ENCODE assay signal across 1 cellular context in the genomic region with DNA sequence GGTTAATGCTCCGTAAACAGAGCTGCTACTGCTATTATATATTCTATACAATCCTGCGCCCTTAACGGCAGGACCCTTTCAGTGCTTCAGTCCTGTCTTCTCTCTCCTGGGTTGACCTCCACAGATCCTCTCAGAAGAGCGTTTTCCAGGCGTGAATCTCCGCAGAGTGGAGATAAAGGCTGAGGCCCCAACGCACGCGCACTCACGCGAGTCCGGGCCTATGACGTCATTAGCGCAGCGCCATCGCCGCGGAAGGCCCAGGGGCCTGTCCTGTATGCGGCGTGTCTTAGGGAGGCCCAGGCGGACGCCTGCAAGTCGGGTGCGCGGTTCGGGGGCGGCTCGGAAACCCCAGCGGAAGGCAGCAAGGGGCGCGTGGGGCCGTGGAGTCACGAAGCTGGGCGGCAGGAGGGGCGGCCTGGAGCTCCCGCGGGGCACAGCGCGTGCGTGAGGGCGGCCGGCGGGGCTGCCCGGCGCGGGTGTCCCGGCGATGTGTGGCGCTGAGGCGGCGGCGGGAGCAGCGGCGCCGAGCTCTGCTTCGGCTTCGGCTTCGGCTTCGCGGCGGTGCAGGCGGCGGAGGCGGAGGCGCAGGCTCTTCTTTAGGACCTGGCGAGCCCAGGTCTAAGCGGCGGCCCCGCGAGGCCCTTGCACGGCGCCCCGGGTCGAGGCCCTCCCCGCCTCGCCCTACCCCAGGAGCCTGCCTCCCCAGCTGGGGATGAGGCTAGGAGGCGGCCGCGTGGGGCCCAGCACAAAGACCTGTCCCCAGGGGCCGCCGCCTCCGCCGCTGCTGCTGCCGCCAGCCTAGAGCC.
A peak's percentile ranks its signal among the peaks of the same experiment; 100 is the strongest.
TF ChIP-seq lines count a peak whose summit lies in the region.

A gene with protein sequence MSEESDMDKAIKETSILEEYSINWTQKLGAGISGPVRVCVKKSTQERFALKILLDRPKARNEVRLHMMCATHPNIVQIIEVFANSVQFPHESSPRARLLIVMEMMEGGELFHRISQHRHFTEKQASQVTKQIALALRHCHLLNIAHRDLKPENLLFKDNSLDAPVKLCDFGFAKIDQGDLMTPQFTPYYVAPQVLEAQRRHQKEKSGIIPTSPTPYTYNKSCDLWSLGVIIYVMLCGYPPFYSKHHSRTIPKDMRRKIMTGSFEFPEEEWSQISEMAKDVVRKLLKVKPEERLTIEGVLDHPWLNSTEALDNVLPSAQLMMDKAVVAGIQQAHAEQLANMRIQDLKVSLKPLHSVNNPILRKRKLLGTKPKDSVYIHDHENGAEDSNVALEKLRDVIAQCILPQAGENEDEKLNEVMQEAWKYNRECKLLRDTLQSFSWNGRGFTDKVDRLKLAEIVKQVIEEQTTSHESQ (plus strand): TSS at position 479 of the 806 bp plus-strand sequence. CDS start 506 bp downstream, outside the sequence.

TF ChIP-seq in HEK293, 187 proteins besides CTCF, POLR2A, EP300 and RAD21 (continued from another document and continues in another):
- TF ChIP-seq ZNF341 (tag by site-specific recombination; IDR thresholded peaks at IDR 0.05; ENCODE audit: low read depth), result no peak
- peak; percentile 50; the same call in 1 of the 2 replicates for TF ChIP-seq EGR2 (tag by site-specific recombination; IDR thresholded peaks at IDR 0.05; ENCODE audit: low read depth)
- 0 out of 2 replicates have a peak, but pooled peaks have one; percentile 12 for TF ChIP-seq TRIM28 (IDR thresholded peaks at IDR 0.05; ENCODE audit: borderline replicate concordance, low read length)
- peak; percentile 43; the same call in 1 of the 2 replicates for TF ChIP-seq ZSCAN23 (tag by site-specific recombination; IDR thresholded peaks at IDR 0.05)
- TF ChIP-seq, protein P1, sequence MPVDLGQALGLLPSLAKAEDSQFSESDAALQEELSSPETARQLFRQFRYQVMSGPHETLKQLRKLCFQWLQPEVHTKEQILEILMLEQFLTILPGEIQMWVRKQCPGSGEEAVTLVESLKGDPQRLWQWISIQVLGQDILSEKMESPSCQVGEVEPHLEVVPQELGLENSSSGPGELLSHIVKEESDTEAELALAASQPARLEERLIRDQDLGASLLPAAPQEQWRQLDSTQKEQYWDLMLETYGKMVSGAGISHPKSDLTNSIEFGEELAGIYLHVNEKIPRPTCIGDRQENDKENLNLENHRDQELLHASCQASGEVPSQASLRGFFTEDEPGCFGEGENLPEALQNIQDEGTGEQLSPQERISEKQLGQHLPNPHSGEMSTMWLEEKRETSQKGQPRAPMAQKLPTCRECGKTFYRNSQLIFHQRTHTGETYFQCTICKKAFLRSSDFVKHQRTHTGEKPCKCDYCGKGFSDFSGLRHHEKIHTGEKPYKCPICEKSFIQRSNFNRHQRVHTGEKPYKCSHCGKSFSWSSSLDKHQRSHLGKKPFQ (tag by site-specific recombination; IDR thresholded peaks at IDR 0.05), result no peak; the same call in 1 of the 2 replicates
- TF ChIP-seq, protein P2, sequence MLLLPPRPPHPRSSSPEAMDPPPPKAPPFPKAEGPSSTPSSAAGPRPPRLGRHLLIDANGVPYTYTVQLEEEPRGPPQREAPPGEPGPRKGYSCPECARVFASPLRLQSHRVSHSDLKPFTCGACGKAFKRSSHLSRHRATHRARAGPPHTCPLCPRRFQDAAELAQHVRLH (tag by site-specific recombination; IDR thresholded peaks at IDR 0.05), result peak; percentile 77
- TF ChIP-seq ZBTB21 (tag by site-specific recombination; IDR thresholded peaks at IDR 0.05), result peak; percentile 92
- peak; percentile 25; the same call in 1 of the 2 replicates for TF ChIP-seq OVOL3 (tag by site-specific recombination; IDR thresholded peaks at IDR 0.05)
- TF ChIP-seq, protein P3, sequence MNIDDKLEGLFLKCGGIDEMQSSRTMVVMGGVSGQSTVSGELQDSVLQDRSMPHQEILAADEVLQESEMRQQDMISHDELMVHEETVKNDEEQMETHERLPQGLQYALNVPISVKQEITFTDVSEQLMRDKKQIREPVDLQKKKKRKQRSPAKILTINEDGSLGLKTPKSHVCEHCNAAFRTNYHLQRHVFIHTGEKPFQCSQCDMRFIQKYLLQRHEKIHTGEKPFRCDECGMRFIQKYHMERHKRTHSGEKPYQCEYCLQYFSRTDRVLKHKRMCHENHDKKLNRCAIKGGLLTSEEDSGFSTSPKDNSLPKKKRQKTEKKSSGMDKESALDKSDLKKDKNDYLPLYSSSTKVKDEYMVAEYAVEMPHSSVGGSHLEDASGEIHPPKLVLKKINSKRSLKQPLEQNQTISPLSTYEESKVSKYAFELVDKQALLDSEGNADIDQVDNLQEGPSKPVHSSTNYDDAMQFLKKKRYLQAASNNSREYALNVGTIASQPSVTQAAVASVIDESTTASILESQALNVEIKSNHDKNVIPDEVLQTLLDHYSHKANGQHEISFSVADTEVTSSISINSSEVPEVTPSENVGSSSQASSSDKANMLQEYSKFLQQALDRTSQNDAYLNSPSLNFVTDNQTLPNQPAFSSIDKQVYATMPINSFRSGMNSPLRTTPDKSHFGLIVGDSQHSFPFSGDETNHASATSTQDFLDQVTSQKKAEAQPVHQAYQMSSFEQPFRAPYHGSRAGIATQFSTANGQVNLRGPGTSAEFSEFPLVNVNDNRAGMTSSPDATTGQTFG (tag by site-specific recombination; IDR thresholded peaks at IDR 0.05; ENCODE audit: borderline replicate concordance), result no peak
- peak; percentile 68 for TF ChIP-seq ZNF366 (tag by site-specific recombination; conservative IDR thresholded peaks at IDR 0.05)
- peak; percentile 9; the same call in 1 of the 2 replicates for TF ChIP-seq ZNF677 (tag by site-specific recombination; IDR thresholded peaks at IDR 0.05)
- TF ChIP-seq ZNF394 (tag by site-specific recombination; IDR thresholded peaks at IDR 0.05; ENCODE audit: borderline replicate concordance), result peak; percentile 52
- TF ChIP-seq, protein P4, sequence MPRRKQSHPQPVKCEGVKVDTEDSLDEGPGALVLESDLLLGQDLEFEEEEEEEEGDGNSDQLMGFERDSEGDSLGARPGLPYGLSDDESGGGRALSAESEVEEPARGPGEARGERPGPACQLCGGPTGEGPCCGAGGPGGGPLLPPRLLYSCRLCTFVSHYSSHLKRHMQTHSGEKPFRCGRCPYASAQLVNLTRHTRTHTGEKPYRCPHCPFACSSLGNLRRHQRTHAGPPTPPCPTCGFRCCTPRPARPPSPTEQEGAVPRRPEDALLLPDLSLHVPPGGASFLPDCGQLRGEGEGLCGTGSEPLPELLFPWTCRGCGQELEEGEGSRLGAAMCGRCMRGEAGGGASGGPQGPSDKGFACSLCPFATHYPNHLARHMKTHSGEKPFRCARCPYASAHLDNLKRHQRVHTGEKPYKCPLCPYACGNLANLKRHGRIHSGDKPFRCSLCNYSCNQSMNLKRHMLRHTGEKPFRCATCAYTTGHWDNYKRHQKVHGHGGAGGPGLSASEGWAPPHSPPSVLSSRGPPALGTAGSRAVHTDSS (tag by site-specific recombination; IDR thresholded peaks at IDR 0.05), result no peak
- TF ChIP-seq ZNF211 (tag by site-specific recombination; IDR thresholded peaks at IDR 0.05; ENCODE audit: low read depth), result no peak
- TF ChIP-seq ZNF140 (tag by site-specific recombination; IDR thresholded peaks at IDR 0.05), result no peak
- TF ChIP-seq ZFP41 (tag by site-specific recombination; IDR thresholded peaks at IDR 0.05; ENCODE audit: borderline replicate concordance), result no peak
- no peak for TF ChIP-seq SCRT2 (tag by site-specific recombination; IDR thresholded peaks at IDR 0.05)
- TF ChIP-seq ZNF121 (tag by site-specific recombination; IDR thresholded peaks at IDR 0.05), result no peak
- TF ChIP-seq, protein P5, sequence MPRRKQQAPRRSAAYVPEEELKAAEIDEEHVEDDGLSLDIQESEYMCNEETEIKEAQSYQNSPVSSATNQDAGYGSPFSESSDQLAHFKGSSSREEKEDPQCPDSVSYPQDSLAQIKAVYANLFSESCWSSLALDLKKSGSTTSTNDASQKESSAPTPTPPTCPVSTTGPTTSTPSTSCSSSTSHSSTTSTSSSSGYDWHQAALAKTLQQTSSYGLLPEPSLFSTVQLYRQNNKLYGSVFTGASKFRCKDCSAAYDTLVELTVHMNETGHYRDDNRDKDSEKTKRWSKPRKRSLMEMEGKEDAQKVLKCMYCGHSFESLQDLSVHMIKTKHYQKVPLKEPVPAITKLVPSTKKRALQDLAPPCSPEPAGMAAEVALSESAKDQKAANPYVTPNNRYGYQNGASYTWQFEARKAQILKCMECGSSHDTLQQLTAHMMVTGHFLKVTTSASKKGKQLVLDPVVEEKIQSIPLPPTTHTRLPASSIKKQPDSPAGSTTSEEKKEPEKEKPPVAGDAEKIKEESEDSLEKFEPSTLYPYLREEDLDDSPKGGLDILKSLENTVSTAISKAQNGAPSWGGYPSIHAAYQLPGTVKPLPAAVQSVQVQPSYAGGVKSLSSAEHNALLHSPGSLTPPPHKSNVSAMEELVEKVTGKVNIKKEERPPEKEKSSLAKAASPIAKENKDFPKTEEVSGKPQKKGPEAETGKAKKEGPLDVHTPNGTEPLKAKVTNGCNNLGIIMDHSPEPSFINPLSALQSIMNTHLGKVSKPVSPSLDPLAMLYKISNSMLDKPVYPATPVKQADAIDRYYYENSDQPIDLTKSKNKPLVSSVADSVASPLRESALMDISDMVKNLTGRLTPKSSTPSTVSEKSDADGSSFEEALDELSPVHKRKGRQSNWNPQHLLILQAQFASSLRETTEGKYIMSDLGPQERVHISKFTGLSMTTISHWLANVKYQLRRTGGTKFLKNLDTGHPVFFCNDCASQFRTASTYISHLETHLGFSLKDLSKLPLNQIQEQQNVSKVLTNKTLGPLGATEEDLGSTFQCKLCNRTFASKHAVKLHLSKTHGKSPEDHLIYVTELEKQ (tag by site-specific recombination; IDR thresholded peaks at IDR 0.05; ENCODE audit: borderline replicate concordance), result peak; percentile 68; the same call in 1 of the 2 replicates
- TF ChIP-seq ZNF670 (tag by site-specific recombination; IDR thresholded peaks at IDR 0.05; ENCODE audit: low read depth), result no peak
- TF ChIP-seq ZNF501 (tag by site-specific recombination; IDR thresholded peaks at IDR 0.05), result peak; percentile 79; the same call in 1 of the 2 replicates
- no peak for TF ChIP-seq ZNF600 (tag by site-specific recombination; IDR thresholded peaks at IDR 0.05)
- peak; percentile 81 for TF ChIP-seq GLIS1 (tag by site-specific recombination; IDR thresholded peaks at IDR 0.05)
- TF ChIP-seq KLF1 (tag by site-specific recombination; IDR thresholded peaks at IDR 0.05), result 0 out of 2 replicates have a peak, but pooled peaks have one; percentile 16
- peak; percentile 75; the same call in 1 of the 2 replicates for TF ChIP-seq ZNF391 (tag by site-specific recombination; IDR thresholded peaks at IDR 0.05; ENCODE audit: borderline replicate concordance, low read depth)
- no peak for TF ChIP-seq ZNF544 (tag by site-specific recombination; IDR thresholded peaks at IDR 0.05)
- peak; percentile 30; the same call in 1 of the 2 replicates for TF ChIP-seq KLF9 (tag by site-specific recombination; IDR thresholded peaks at IDR 0.05; ENCODE audit: low read depth)
- TF ChIP-seq ZNF175 (tag by site-specific recombination; IDR thresholded peaks at IDR 0.05), result no peak
- no peak for TF ChIP-seq MZF1 (tag by site-specific recombination; IDR thresholded peaks at IDR 0.05; ENCODE audit: borderline replicate concordance)
- no peak for TF ChIP-seq HOXC10 (CRISPR knock-in tag; IDR thresholded peaks at IDR 0.05)
- TF ChIP-seq, protein P6, sequence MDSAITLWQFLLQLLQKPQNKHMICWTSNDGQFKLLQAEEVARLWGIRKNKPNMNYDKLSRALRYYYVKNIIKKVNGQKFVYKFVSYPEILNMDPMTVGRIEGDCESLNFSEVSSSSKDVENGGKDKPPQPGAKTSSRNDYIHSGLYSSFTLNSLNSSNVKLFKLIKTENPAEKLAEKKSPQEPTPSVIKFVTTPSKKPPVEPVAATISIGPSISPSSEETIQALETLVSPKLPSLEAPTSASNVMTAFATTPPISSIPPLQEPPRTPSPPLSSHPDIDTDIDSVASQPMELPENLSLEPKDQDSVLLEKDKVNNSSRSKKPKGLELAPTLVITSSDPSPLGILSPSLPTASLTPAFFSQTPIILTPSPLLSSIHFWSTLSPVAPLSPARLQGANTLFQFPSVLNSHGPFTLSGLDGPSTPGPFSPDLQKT (IDR thresholded peaks at IDR 0.05; ENCODE audit: borderline replicate concordance, low read depth, low read length), result no peak
- TF ChIP-seq, protein P7, sequence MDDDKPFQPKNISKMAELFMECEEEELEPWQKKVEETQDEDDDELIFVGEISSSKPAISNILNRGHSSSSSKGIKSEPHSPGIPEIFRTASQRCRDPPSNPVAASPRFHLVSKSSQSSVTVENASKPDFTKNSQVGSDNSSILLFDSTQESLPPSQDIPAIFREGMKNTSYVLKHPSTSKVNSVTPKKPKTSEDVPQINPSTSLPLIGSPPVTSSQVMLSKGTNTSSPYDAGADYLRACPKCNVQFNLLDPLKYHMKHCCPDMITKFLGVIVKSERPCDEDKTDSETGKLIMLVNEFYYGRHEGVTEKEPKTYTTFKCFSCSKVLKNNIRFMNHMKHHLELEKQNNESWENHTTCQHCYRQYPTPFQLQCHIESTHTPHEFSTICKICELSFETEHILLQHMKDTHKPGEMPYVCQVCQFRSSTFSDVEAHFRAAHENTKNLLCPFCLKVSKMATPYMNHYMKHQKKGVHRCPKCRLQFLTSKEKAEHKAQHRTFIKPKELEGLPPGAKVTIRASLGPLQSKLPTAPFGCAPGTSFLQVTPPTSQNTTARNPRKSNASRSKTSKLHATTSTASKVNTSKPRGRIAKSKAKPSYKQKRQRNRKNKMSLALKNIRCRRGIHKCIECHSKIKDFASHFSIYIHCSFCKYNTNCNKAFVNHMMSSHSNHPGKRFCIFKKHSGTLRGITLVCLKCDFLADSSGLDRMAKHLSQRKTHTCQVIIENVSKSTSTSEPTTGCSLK (tag by site-specific recombination; IDR thresholded peaks at IDR 0.05), result no peak
- TF ChIP-seq ZNF707 (tag by site-specific recombination; IDR thresholded peaks at IDR 0.05), result no peak
- TF ChIP-seq, protein P8, sequence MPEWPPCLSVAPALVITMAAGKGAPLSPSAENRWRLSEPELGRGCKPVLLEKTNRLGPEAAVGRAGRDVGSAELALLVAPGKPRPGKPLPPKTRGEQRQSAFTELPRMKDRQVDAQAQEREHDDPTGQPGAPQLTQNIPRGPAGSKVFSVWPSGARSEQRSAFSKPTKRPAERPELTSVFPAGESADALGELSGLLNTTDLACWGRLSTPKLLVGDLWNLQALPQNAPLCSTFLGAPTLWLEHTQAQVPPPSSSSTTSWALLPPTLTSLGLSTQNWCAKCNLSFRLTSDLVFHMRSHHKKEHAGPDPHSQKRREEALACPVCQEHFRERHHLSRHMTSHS (tag by site-specific recombination; IDR thresholded peaks at IDR 0.05), result no peak
- TF ChIP-seq ZNF510 (tag by site-specific recombination; IDR thresholded peaks at IDR 0.05; ENCODE audit: insufficient replicate concordance), result no peak
- TF ChIP-seq HOXD13 (CRISPR knock-in tag; IDR thresholded peaks at IDR 0.05; ENCODE audit: borderline replicate concordance), result no peak
- TF ChIP-seq ZNF274 (IDR thresholded peaks at IDR 0.05; ENCODE audit: low read length), result no peak
- TF ChIP-seq ZNF274 (tag by site-specific recombination; IDR thresholded peaks at IDR 0.05; ENCODE audit: borderline replicate concordance), result no peak
- TF ChIP-seq ZNF114 (tag by site-specific recombination; IDR thresholded peaks at IDR 0.05), result no peak
- no peak for TF ChIP-seq ZNF530 (tag by site-specific recombination; IDR thresholded peaks at IDR 0.05; ENCODE audit: low read depth)
- peak; percentile 61 for TF ChIP-seq SP3 (tag by site-specific recombination; IDR thresholded peaks at IDR 0.05)
- TF ChIP-seq BCL11B (tag by site-specific recombination; IDR thresholded peaks at IDR 0.05; ENCODE audit: low read depth), result no peak
- TF ChIP-seq ZNF23 (tag by site-specific recombination; IDR thresholded peaks at IDR 0.05; ENCODE audit: borderline replicate concordance), result no peak
